ENCODE assay signal across 14 cellular contexts in genomic region chr19:55704494-55705245, GRCh38. TPM values are rescaled to one million over a fixed set of nuclear protein-coding genes. Genes with fewer than 3 reads are reported as not detected.
DNase-seq lines count a peak whose midpoint lies in the region; ATAC-seq and TF ChIP-seq lines count a peak whose summit lies in the region.
"Had no signal": no experiment of that assay in that cellular context is flagged by ENCODE, and none has a peak within 500 bp of the region (broad histone marks: within the 10 kb centered on the region; RNA-seq: fewer than 3 reads in every experiment).

No MANE protein-coding gene starts in this region.

- ATAC-seq in HCT116 = peak; percentile 45
- peak; percentile 27 to 30 for ATAC-seq in naive B cell (ENCODE audit: low read depth in 2 of 2)
- no peak for ATAC-seq in GM21423 (IDR thresholded peaks at IDR 0.05; ENCODE audit: unreplicated experiment)

- no peak overlapping the region for H3K4me3 Mint-ChIP-seq in naive B cell
- H3K4me3 Mint-ChIP-seq: CD4-positive, alpha-beta T cell had no signal

- peaks cover 6 to 8% of the 10 kb centered on the region in 2 donors for H3K36me3 Mint-ChIP-seq in naive B cell

- H3K27ac Mint-ChIP-seq in naive B cell = peak overlapping the region in 3 of 6 donors; percentile 40 to 74 (median 64)
- H3K27ac Mint-ChIP-seq: CD4-positive, alpha-beta T cell had no signal

- DNase-seq in GM12864 (ENCODE audit: low read depth) (no peak), HCT116 (ENCODE audit: low read depth, low spot score) (no peak), cardiac fibroblast (ENCODE audit: low read depth in 2 of 2) (no peak), naive B cell (no peak), NCI-H2171 (lab: John Stamatoyannopoulos, UW) (no peak)
- DNase-seq in activated CD4-positive, CD25-positive, alpha-beta regulatory T cell (lab: John Stamatoyannopoulos, UW) = no peak
- DNase-seq: GOT3, kidney, NCI-H1436 treated with DMSO at 0.1 percent for 48 hours, NCI-H510A, WERI-Rb-1 had no signal

- RAD21 ChIA-PET in HCT116 (lab: Charles Lee; ENCODE audit: low non-redundant PET in 1 of 2, low total read pairs in 2 of 2, uncharacterized antibody in 2 of 2, unreplicated experiment in 2 of 2) = no interaction called here

- H3K4me1 ChIP-seq in HCT116 (ENCODE audit: control insufficient read depth in 1 of 2, insufficient read depth in 2 of 2, low read length in 2 of 2) = no peaks in the 10 kb centered on the region

- H3K27me3 ChIP-seq in HCT116 (ENCODE audit: insufficient read depth, low read length) = 0 out of 2 replicates have a peak, but pooled peaks cover 4% of the 10 kb centered on the region

- CTCF ChIA-PET in HCT116 (lab: Charles Lee) = interaction anchor here (1.4 to 1.7 kb wide), 4 partner anchors 15 to 629 kb away, joined by 3 to 6 read pairs (median 4); no protein-coding TSS in a partner anchor

- H3K79me2 ChIP-seq in HCT116 (ENCODE audit: insufficient read depth, low read length) = no peaks in the 10 kb centered on the region

- no peaks in the 10 kb centered on the region for H3K27me3 Mint-ChIP-seq in naive B cell
- H3K27me3 Mint-ChIP-seq: CD4-positive, alpha-beta T cell had no signal

- no peak overlapping the region for H3K9ac ChIP-seq in HCT116 (ENCODE audit: low read length)

- H2AFZ ChIP-seq in HCT116 (ENCODE audit: low read depth, low read length, poor library complexity, severe bottlenecking) = no peak overlapping the region

- intact Hi-C loops in HCT116 (cut with micrococcal nuclease) = no loop called here

- H4K20me1 ChIP-seq in HCT116 (ENCODE audit: insufficient read depth) = no peaks in the 10 kb centered on the region

- TF ChIP-seq RAD21 in HCT116 (IDR thresholded peaks at IDR 0.05; ENCODE audit: low read depth) = no peak

- no peak overlapping the region for H3K4me2 ChIP-seq in HCT116 (ENCODE audit: low read length)

- peaks cover 0 to 13% of the 10 kb centered on the region in 2 experiments; a peak in 3 of 4 replicates for H3K36me3 ChIP-seq in HCT116 (ENCODE audit: control insufficient read depth in 1 of 2, insufficient read depth in 2 of 2, low read length in 2 of 2)

- H3K4me1 Mint-ChIP-seq in naive B cell = peaks cover 12 to 15% (median 12%) of the 10 kb centered on the region in 3 donors

- no peaks in the 10 kb centered on the region for H3K9me3 ChIP-seq in HCT116 (ENCODE audit: control insufficient read depth in 1 of 2, insufficient read depth in 1 of 2, low read depth in 1 of 2, low read length in 2 of 2)

- no TSS peak for BruUV-seq in HCT116 (replicated peaks; lab: Mats Ljungman, UMichigan)

- POLR2A ChIA-PET in HCT116 (lab: Charles Lee) = no interaction called here

- H3K27ac ChIP-seq in HCT116 (ENCODE audit: low read depth, low read length) = no peak overlapping the region
- H3K27ac ChIP-seq: WERI-Rb-1 had no signal

- TF ChIP-seq CTCF in GM12864 (IDR thresholded peaks at IDR 0.05; ENCODE audit: low read depth, low read length, missing control alignments) = peak; percentile 29
- peak in 2 of 3 experiments; percentile 15 to 48; a peak in 3 of 6 replicates for TF ChIP-seq CTCF in HCT116 (IDR thresholded peaks at IDR 0.05 in 2 of 3, conservative IDR thresholded peaks at IDR 0.05 in 1 of 3; ENCODE audit: borderline replicate concordance in 1 of 3, insufficient read depth in 1 of 3, low read depth in 2 of 3, low read length in 2 of 3)
- peak; percentile 17 for TF ChIP-seq CTCF in cardiac fibroblast (IDR thresholded peaks at IDR 0.05; ENCODE audit: low read depth, low read length)

- no peaks in the 10 kb centered on the region for H3K9me3 Mint-ChIP-seq in naive B cell
- H3K9me3 Mint-ChIP-seq: CD4-positive, alpha-beta T cell had no signal

- no peak for TF ChIP-seq POLR2A in HCT116 (IDR thresholded peaks at IDR 0.05; ENCODE audit: borderline replicate concordance, extremely low read depth, insufficient read depth, insufficient read length)

- no peak overlapping the region for H3K4me3 ChIP-seq in GM12864 (ENCODE audit: low read depth, low read length)
- H3K4me3 ChIP-seq in HCT116 (replicated peaks in 1 of 2; ENCODE audit: low read depth in 1 of 2, low read length in 2 of 2) = no peak overlapping the region
- no peak overlapping the region for H3K4me3 ChIP-seq in cardiac fibroblast (replicated peaks in 1 of 2; ENCODE audit: low read depth in 2 of 2, low read length in 2 of 2)

- H3K9me2 ChIP-seq in HCT116 (ENCODE audit: insufficient read depth) = no peaks in the 10 kb centered on the region

TF ChIP-seq in HCT116, 20 proteins besides CTCF, POLR2A, EP300 and RAD21:
- TF ChIP-seq SIN3A (IDR thresholded peaks at IDR 0.05; ENCODE audit: low read depth) = no peak
- TF ChIP-seq CEBPB (IDR thresholded peaks at IDR 0.05; ENCODE audit: low read depth) = no peak
- TF ChIP-seq EZH2 (IDR thresholded peaks at IDR 0.05) = no peak
- no peak for TF ChIP-seq MAX (IDR thresholded peaks at IDR 0.05)
- TF ChIP-seq FOSL1 (IDR thresholded peaks at IDR 0.05; ENCODE audit: low read depth) = no peak

RNA-seq across cellular contexts. Expression of gene EPN1, which starts 29.6 kb away (rescaled TPM):
- 122 TPM for total RNA-seq in HCT116 (2021; ENCODE audit: unreplicated experiment)
- polyA plus RNA-seq in HCT116 (2012) = 99.3 and 119 TPM in 2 replicates
- polyA plus RNA-seq in naive B cell (ENCODE audit: low read depth in 6 of 6) = 10 to 100 TPM in 5 of 6 donors, 1 to 10 TPM in 1; 1.0 to 28.9 (median 13.8) TPM

RNA-seq across cellular contexts. Expression of gene NLRP9, which starts 33.5 kb away (rescaled TPM):
- not detected for total RNA-seq in HCT116 (2021; ENCODE audit: unreplicated experiment)
- polyA plus RNA-seq in HCT116 (2012) = not detected in 2 replicates
- polyA plus RNA-seq in naive B cell (ENCODE audit: low read depth in 6 of 6) = not detected
- total RNA-seq: CD4-positive, alpha-beta T cell; chondrocyte had no signal

RNA-seq across cellular contexts. Expression of gene U2AF2, which starts 49.8 kb away (rescaled TPM):
- total RNA-seq in HCT116 (2021; ENCODE audit: unreplicated experiment) = 259 TPM
- polyA plus RNA-seq in HCT116 (2012) = 199 and 201 TPM in 2 replicates
- 10 to 100 TPM in 3 of 6 donors, 1 to 10 TPM in 3; 3.2 to 13.7 (median 9.3) TPM for polyA plus RNA-seq in naive B cell (ENCODE audit: low read depth in 6 of 6)

RNA-seq across cellular contexts. Expression of gene RFPL4A, which starts 54.2 kb away (rescaled TPM):
- total RNA-seq in HCT116 (2021; ENCODE audit: unreplicated experiment) = not detected
- polyA plus RNA-seq in HCT116 (2012) = 0.12 TPM in 1 of 2 replicates, not detected in the other
- polyA plus RNA-seq in naive B cell (ENCODE audit: low read depth in 6 of 6) = not detected
- total RNA-seq: CD4-positive, alpha-beta T cell; chondrocyte had no signal

RNA-seq across cellular contexts. Expression of gene CCDC106, which starts 56.7 kb away (rescaled TPM):
- 1.0 TPM for total RNA-seq in HCT116 (2021; ENCODE audit: unreplicated experiment)
- polyA plus RNA-seq in HCT116 (2012) = 0.56 and 0.70 TPM in 2 replicates
- polyA plus RNA-seq in naive B cell (ENCODE audit: low read depth in 6 of 6) = 10 to 100 TPM in 3 of 6 donors, 1 to 10 TPM in 3; 8.1 to 13.0 (median 9.7) TPM
